8 cellular contexts compared by ENCODE assay signal in genomic region chr11:76236092-76237026, GRCh38. TPM values are rescaled to one million over a fixed set of nuclear protein-coding genes. Genes with fewer than 3 reads are reported as not detected.
A peak's percentile ranks its signal among the peaks of the same experiment; 100 is the strongest.
DNase-seq lines count a peak whose midpoint lies in the region; ATAC-seq, FAIRE-seq and TF ChIP-seq lines count a peak whose summit lies in the region.

No MANE protein-coding gene starts in this region.

- no peaks in the 10 kb centered on the region for H3K9me3 ChIP-seq in fibroblast of lung (ENCODE audit: control insufficient read depth, insufficient read depth, low read depth, low read length)
- no peaks in the 10 kb centered on the region for H3K9me3 ChIP-seq in thymus (ENCODE audit: control insufficient read depth)

- H3K36me3 ChIP-seq in fibroblast of lung (ENCODE audit: control insufficient read depth, insufficient read depth, low read length), result no peaks in the 10 kb centered on the region
- no peaks in the 10 kb centered on the region for H3K36me3 ChIP-seq in thymus (ENCODE audit: control insufficient read depth, insufficient read depth)

- no peaks in the 10 kb centered on the region for H3K79me2 ChIP-seq in fibroblast of lung (ENCODE audit: control insufficient read depth, insufficient read depth, low read length)

- H3K9me3 Mint-ChIP-seq in activated T-cell treated with anti-CD3 and anti-CD28 coated beads, Interleukin-2, amount 50 U/mL, for 4 hours, result no peaks in the 10 kb centered on the region
- H3K9me3 Mint-ChIP-seq in natural killer cell treated with Interleukin-12 subunit alpha and Interleukin-12 subunit beta and Interleukin-15 and Interleukin-18, amount 100 ng/mL, for 72 hours, result no peaks in the 10 kb centered on the region

- H2AFZ ChIP-seq in fibroblast of lung (ENCODE audit: low read length), result peak overlapping the region; percentile 94

- peak overlapping the region; percentile 93 to 97 for H3K27ac Mint-ChIP-seq in natural killer cell treated with Interleukin-12 subunit alpha and Interleukin-12 subunit beta and Interleukin-15 and Interleukin-18, amount 100 ng/mL, for 72 hours

- H3K36me3 Mint-ChIP-seq in activated T-cell treated with anti-CD3 and anti-CD28 coated beads, Interleukin-2, amount 50 U/mL, for 4 hours (ENCODE audit: insufficient read depth), result no peaks in the 10 kb centered on the region
- H3K36me3 Mint-ChIP-seq in natural killer cell treated with Interleukin-12 subunit alpha and Interleukin-12 subunit beta and Interleukin-15 and Interleukin-18, amount 100 ng/mL, for 72 hours, result no peaks in the 10 kb centered on the region

- peak overlapping the region; percentile 82 for H3K4me2 ChIP-seq in fibroblast of lung (ENCODE audit: extremely low read depth, insufficient read depth, low read length)

- peaks cover 35% of the 10 kb centered on the region for H3K4me1 Mint-ChIP-seq in activated T-cell treated with anti-CD3 and anti-CD28 coated beads, Interleukin-2, amount 50 U/mL, for 4 hours (ENCODE audit: low read depth)
- peaks cover 29 to 30% of the 10 kb centered on the region in 2 donors for H3K4me1 Mint-ChIP-seq in natural killer cell treated with Interleukin-12 subunit alpha and Interleukin-12 subunit beta and Interleukin-15 and Interleukin-18, amount 100 ng/mL, for 72 hours (ENCODE audit: low read depth in 2 of 2)

- 4% methylated on average over 44 of the region's 44 CpGs for WGBS in thymus

- H3K27me3 Mint-ChIP-seq in activated T-cell treated with anti-CD3 and anti-CD28 coated beads, Interleukin-2, amount 50 U/mL, for 4 hours (ENCODE audit: low read depth), result peaks cover 1% of the 10 kb centered on the region
- H3K27me3 Mint-ChIP-seq in natural killer cell treated with Interleukin-12 subunit alpha and Interleukin-12 subunit beta and Interleukin-15 and Interleukin-18, amount 100 ng/mL, for 72 hours, result peaks cover 2 to 6% of the 10 kb centered on the region in 2 donors

- H3K27me3 ChIP-seq in fibroblast of lung (ENCODE audit: control insufficient read depth, insufficient read depth, low read length), result peaks cover 3% of the 10 kb centered on the region
- H3K27me3 ChIP-seq in thymus (ENCODE audit: control insufficient read depth, insufficient read depth), result peaks cover 5% of the 10 kb centered on the region

- TF ChIP-seq CTCF in fibroblast of lung (conservative IDR thresholded peaks at IDR 0.05 in 1 of 2, IDR thresholded peaks at IDR 0.05 in 1 of 2; ENCODE audit: low read depth in 1 of 2, low read length in 2 of 2) (no peak), D721Med (IDR thresholded peaks at IDR 0.05; ENCODE audit: insufficient read depth, missing control alignments) (no peak)

- DNase-seq in GM12891 (ENCODE audit: insufficient read length, low spot score) (peak; percentile 57), NCI-H69 (lab: John Stamatoyannopoulos, UW) (peak; percentile 84), fibroblast of lung (ENCODE audit: low read depth in 2 of 2) (peak; percentile 53 to 57), D721Med (ENCODE audit: insufficient read length, low spot score) (no peak)
- DNase-seq in activated T-cell treated with anti-CD3 and anti-CD28 coated beads, Interleukin-2, amount 50 U/mL, for 4 hours, result no peak
- no peak for DNase-seq in natural killer cell treated with Interleukin-12 subunit alpha and Interleukin-12 subunit beta and Interleukin-15 and Interleukin-18, amount 100 ng/mL, for 72 hours (ENCODE audit: low spot score)

- H3K27ac ChIP-seq in fibroblast of lung (ENCODE audit: insufficient read depth, low read length) (peak overlapping the region; percentile 27), thymus (ENCODE audit: low read depth) (peak overlapping the region; percentile 73)

- H3K4me1 ChIP-seq in fibroblast of lung (ENCODE audit: control insufficient read depth, extremely low read depth, insufficient read depth, low read length) (peaks cover 6% of the 10 kb centered on the region), thymus (ENCODE audit: control insufficient read depth, insufficient read depth, low read length) (peaks cover 11% of the 10 kb centered on the region)

- H3K9ac ChIP-seq in fibroblast of lung (ENCODE audit: insufficient read depth, low read length), result peak overlapping the region; percentile 52

- H4K20me1 ChIP-seq in fibroblast of lung (ENCODE audit: control insufficient read depth, extremely low read depth, insufficient read depth, low read length), result no peaks in the 10 kb centered on the region

- FAIRE-seq in GM12891 (lab: Jason Lieb, UNC) (peak; percentile 64), D721Med (lab: Jason Lieb, UNC) (no peak)

- peak overlapping the region; percentile 92 for H3K4me3 Mint-ChIP-seq in activated T-cell treated with anti-CD3 and anti-CD28 coated beads, Interleukin-2, amount 50 U/mL, for 4 hours
- H3K4me3 Mint-ChIP-seq in natural killer cell treated with Interleukin-12 subunit alpha and Interleukin-12 subunit beta and Interleukin-15 and Interleukin-18, amount 100 ng/mL, for 72 hours, result peak overlapping the region; percentile 89

- ATAC-seq in HG02938 (IDR thresholded peaks at IDR 0.05; ENCODE audit: unreplicated experiment), result peak; percentile 13
- peak; percentile 16 to 23 for ATAC-seq in activated T-cell treated with anti-CD3 and anti-CD28 coated beads, Interleukin-2, amount 50 U/mL, for 4 hours
- peak; percentile 12 to 17 for ATAC-seq in natural killer cell treated with Interleukin-12 subunit alpha and Interleukin-12 subunit beta and Interleukin-15 and Interleukin-18, amount 100 ng/mL, for 72 hours

- TF ChIP-seq POLR2A in GM12891 (IDR thresholded peaks at IDR 0.05; ENCODE audit: low read depth, low read length), result no peak

- H3K4me3 ChIP-seq in fibroblast of lung (replicated peaks in 1 of 4; ENCODE audit: control extremely low read depth in 1 of 4, insufficient read depth in 1 of 4, low read depth in 3 of 4, low read length in 4 of 4) (peak overlapping the region; percentile 80 to 91 (median 86)), thymus (ENCODE audit: low read length) (peak overlapping the region; percentile 83)

TF ChIP-seq in GM12891, 5 proteins besides CTCF, POLR2A, EP300 and RAD21:
- TF ChIP-seq POU2F2 (IDR thresholded peaks at IDR 0.05; ENCODE audit: low read depth, low read length) (no peak), TAF1 (IDR thresholded peaks at IDR 0.05; ENCODE audit: low read depth, low read length) (no peak), PAX5 (IDR thresholded peaks at IDR 0.05; ENCODE audit: insufficient read depth, low read length, severe bottlenecking) (no peak), SPI1 (IDR thresholded peaks at IDR 0.05; ENCODE audit: low read depth, low read length) (no peak), POLR2AphosphoS5 (IDR thresholded peaks at IDR 0.05; ENCODE audit: low read depth, low read length) (no peak)

RNA-seq across cellular contexts. Expression of gene WNT11, which starts 30.1 kb away (rescaled TPM):
- not detected for polyA plus RNA-seq in GM12891 (2012; ENCODE audit: low read depth, missing spikeins)
- under 1 TPM in 1 of 3 donors, not detected in 2; 0.26 TPM for total RNA-seq in activated T-cell treated with anti-CD3 and anti-CD28 coated beads, Interleukin-2, amount 50 U/mL, for 4 hours
- total RNA-seq in fibroblast of lung, result 0.33 and 0.51 TPM in 2 replicates
- polyA plus RNA-seq in fibroblast of lung, result 0.06 and 0.07 TPM in 2 replicates
- polyA plus RNA-seq in fibroblast of lung (2012), result 0.13 and 0.18 TPM in 2 replicates
- polyA minus RNA-seq in fibroblast of lung (ENCODE audit: low replicate concordance), result not detected in 2 replicates
- total RNA-seq in natural killer cell treated with Interleukin-12 subunit alpha and Interleukin-12 subunit beta and Interleukin-15 and Interleukin-18, amount 100 ng/mL, for 72 hours, result 1 to 10 TPM in 1 of 2 donors, under 1 TPM in 1; 0.57 to 1.7 TPM
- 1.1 TPM for polyA plus RNA-seq in thymus

Comparison
In these comparisons a context has a peak if more than half of its experiments do, and no peak if none do; other contexts are left out.
1. DNase-seq: peak in GM12891 (single experiment), NCI-H69 (single experiment) and fibroblast of lung (2 of 2); none in activated T-cell treated with anti-CD3 and anti-CD28 coated beads, Interleukin-2, amount 50 U/mL, for 4 hours (single experiment), natural killer cell treated with Interleukin-12 subunit alpha and Interleukin-12 subunit beta and Interleukin-15 and Interleukin-18, amount 100 ng/mL, for 72 hours (single experiment) and D721Med (single experiment).
2. Peak in every context shown above with its lines, with median percentiles within 50 percentile points of each other: ATAC-seq.